16 cellular contexts compared by ENCODE assay signal in genomic region chr4:141768954-141769353, GRCh38.
DNase-seq lines count a peak whose midpoint lies in the region; ATAC-seq and TF ChIP-seq lines count a peak whose summit lies in the region.
"Had no signal": no experiment of that assay in that cellular context is flagged by ENCODE, and none has a peak within 500 bp of the region (broad histone marks: within the 10 kb centered on the region; RNA-seq: fewer than 3 reads in every experiment).

No MANE protein-coding gene starts in this region.

- WGBS in thyroid gland, 2 donors, result 58 to 64% methylated on average over 4 of the region's 4 CpGs
- 45 to 50% methylated on average over 4 of the region's 4 CpGs for WGBS in upper lobe of left lung, 2 donors

- DNase-seq in H4 (ENCODE audit: low spot score) (peak; percentile 14), fibroblast of peridontal ligament (ENCODE audit: extremely low read depth) (peak; percentile 74), smooth muscle cell of the brain vasculature (ENCODE audit: low read depth, low spot score) (peak; percentile 39), thyroid gland (no peak), G401 (ENCODE audit: low spot score) (no peak), upper lobe of left lung (no peak)
- no peak for DNase-seq in stimulated activated CD4-positive, alpha-beta T cell treated with anti-CD3 and anti-CD28 coated beads, Interleukin-15, amount 100 ng/mL, for 24 hours
- DNase-seq: activated T-cell treated with anti-CD3 and anti-CD28 coated beads for 4 hours, aorta, immature natural killer cell, NCI-H526 treated with DMSO at 0.1 percent for 48 hours, SJCRH30, tibial artery had no signal

- no peak for TF ChIP-seq POLR2A in thyroid gland (IDR thresholded peaks at IDR 0.05)
- TF ChIP-seq POLR2A in upper lobe of left lung (IDR thresholded peaks at IDR 0.05), result no peak

- H3K9me3 ChIP-seq in thyroid gland (no peaks in the 10 kb centered on the region), upper lobe of left lung (no peaks in the 10 kb centered on the region)
- H3K9me3 ChIP-seq: SJCRH30, tibial artery had no signal

- in situ Hi-C loops in G401 (cut with HindIII; ENCODE audit: low sequenced_read_pairs), result no loop called here

- H3K36me3 ChIP-seq in thyroid gland, result no peaks in the 10 kb centered on the region
- no peaks in the 10 kb centered on the region for H3K36me3 ChIP-seq in upper lobe of left lung
- H3K36me3 ChIP-seq: SJCRH30, tibial artery had no signal

- intact Hi-C loops in thyroid gland (cut with DNase I), result no loop called here

- TF ChIP-seq CTCF in thyroid gland (IDR thresholded peaks at IDR 0.05) (no peak), upper lobe of left lung (IDR thresholded peaks at IDR 0.05) (no peak)

- H3K4me1 ChIP-seq in thyroid gland (no peaks in the 10 kb centered on the region), upper lobe of left lung (no peaks in the 10 kb centered on the region)
- H3K4me1 ChIP-seq: SJCRH30, tibial artery had no signal

- no peak for TF ChIP-seq EP300 in upper lobe of left lung (IDR thresholded peaks at IDR 0.05)

- no peaks in the 10 kb centered on the region for H3K27me3 ChIP-seq in thyroid gland
- no peaks in the 10 kb centered on the region for H3K27me3 ChIP-seq in upper lobe of left lung
- H3K27me3 ChIP-seq: SJCRH30, tibial artery had no signal

- ATAC-seq in SK-N-SH treated with all-trans-retinoic acid at 6 μM for 48 hours (peak; percentile 89), upper lobe of left lung (ENCODE audit: low FRiP score in 2 of 2) (no peak)
- ATAC-seq: right cardiac atrium had no signal

- H3K27ac ChIP-seq in thyroid gland (no peak overlapping the region), upper lobe of left lung (no peak overlapping the region)
- H3K27ac ChIP-seq: HL-60, SJCRH30, tibial artery had no signal

- H3K4me3 ChIP-seq in thyroid gland (replicated peaks in 1 of 3) (no peak overlapping the region), upper lobe of left lung (no peak overlapping the region)
- H3K4me3 ChIP-seq: SJCRH30, tibial artery had no signal

TF ChIP-seq in SK-N-SH treated with all-trans-retinoic acid at 6 μM for 48 hours, 23 proteins besides CTCF, POLR2A, EP300 and RAD21:
- TF ChIP-seq, protein P1, sequence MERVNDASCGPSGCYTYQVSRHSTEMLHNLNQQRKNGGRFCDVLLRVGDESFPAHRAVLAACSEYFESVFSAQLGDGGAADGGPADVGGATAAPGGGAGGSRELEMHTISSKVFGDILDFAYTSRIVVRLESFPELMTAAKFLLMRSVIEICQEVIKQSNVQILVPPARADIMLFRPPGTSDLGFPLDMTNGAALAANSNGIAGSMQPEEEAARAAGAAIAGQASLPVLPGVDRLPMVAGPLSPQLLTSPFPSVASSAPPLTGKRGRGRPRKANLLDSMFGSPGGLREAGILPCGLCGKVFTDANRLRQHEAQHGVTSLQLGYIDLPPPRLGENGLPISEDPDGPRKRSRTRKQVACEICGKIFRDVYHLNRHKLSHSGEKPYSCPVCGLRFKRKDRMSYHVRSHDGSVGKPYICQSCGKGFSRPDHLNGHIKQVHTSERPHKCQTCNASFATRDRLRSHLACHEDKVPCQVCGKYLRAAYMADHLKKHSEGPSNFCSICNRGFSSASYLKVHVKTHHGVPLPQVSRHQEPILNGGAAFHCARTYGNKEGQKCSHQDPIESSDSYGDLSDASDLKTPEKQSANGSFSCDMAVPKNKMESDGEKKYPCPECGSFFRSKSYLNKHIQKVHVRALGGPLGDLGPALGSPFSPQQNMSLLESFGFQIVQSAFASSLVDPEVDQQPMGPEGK (CRISPR knock-in tag; IDR thresholded peaks at IDR 0.05; ENCODE audit: borderline replicate concordance), result no peak

Comparison
In these comparisons a context has a peak if more than half of its experiments do, and no peak if none do; other contexts are left out.
1. DNase-seq: peak in H4 (single experiment), fibroblast of peridontal ligament (single experiment) and smooth muscle cell of the brain vasculature (single experiment); none in thyroid gland (0 of 2), G401 (single experiment), upper lobe of left lung (0 of 2) and stimulated activated CD4-positive, alpha-beta T cell treated with anti-CD3 and anti-CD28 coated beads, Interleukin-15, amount 100 ng/mL, for 24 hours (single experiment).